In genomic region chr9:85805789-85806102, GRCh38 we compare ENCODE assay signal across 2 cellular contexts.
TF ChIP-seq lines count a peak whose summit lies in the region.
"Not testable (repeated sequence)": the region's sequence is repeated elsewhere in the genome, so short reads cannot be mapped to it uniquely, and the experiment has no call there.

No MANE protein-coding gene starts in this region.

TF ChIP-seq in H1, 55 proteins besides CTCF, POLR2A, EP300 and RAD21:
- 0 out of 2 replicates have a peak, but pooled peaks have one; percentile 40 for TF ChIP-seq PHF8 (conservative IDR thresholded peaks at IDR 0.05; ENCODE audit: low read depth, low read length)
- TF ChIP-seq KDM4A (IDR thresholded peaks at IDR 0.05; ENCODE audit: low read depth, low read length, severe bottlenecking): peak; percentile 51

TF ChIP-seq in HepG2, 621 proteins besides CTCF, POLR2A, EP300 and RAD21:
- TF ChIP-seq MAZ (IDR thresholded peaks at IDR 0.05; ENCODE audit: borderline replicate concordance, low read depth, low read length): not testable (repeated sequence)
- TF ChIP-seq MAZ (CRISPR knock-in tag; IDR thresholded peaks at IDR 0.05; ENCODE audit: low read depth) (0 out of 2 replicates have a peak, but pooled peaks have one; percentile 3), KDM2A (CRISPR knock-in tag; IDR thresholded peaks at IDR 0.05; ENCODE audit: borderline replicate concordance, low read depth) (peak; percentile 46; the same call in 1 of the 2 replicates), SAP130 (CRISPR knock-in tag; IDR thresholded peaks at IDR 0.05; ENCODE audit: low read depth) (peak; percentile 37; the same call in 1 of the 2 replicates), ZFY (CRISPR knock-in tag; IDR thresholded peaks at IDR 0.05) (peak; percentile 84), ZNF777 (CRISPR knock-in tag; IDR thresholded peaks at IDR 0.05) (peak; percentile 35; the same call in 1 of the 2 replicates), ARNT2 (CRISPR knock-in tag; IDR thresholded peaks at IDR 0.05; ENCODE audit: low read depth) (peak; percentile 51; the same call in 1 of the 2 replicates), ZNF687 (CRISPR knock-in tag; IDR thresholded peaks at IDR 0.05) (peak; percentile 63), ZFX (CRISPR knock-in tag; IDR thresholded peaks at IDR 0.05; ENCODE audit: low read depth) (peak; percentile 67; the same call in 1 of the 2 replicates), MTA1 (CRISPR knock-in tag; IDR thresholded peaks at IDR 0.05; ENCODE audit: borderline replicate concordance) (0 out of 2 replicates have a peak, but pooled peaks have one; percentile 47), UBTF (CRISPR knock-in tag; IDR thresholded peaks at IDR 0.05) (peak; percentile 78; the same call in 1 of the 2 replicates), ZNF263 (CRISPR knock-in tag; IDR thresholded peaks at IDR 0.05) (0 out of 2 replicates have a peak, but pooled peaks have one; percentile 44), RBFOX2 (IDR thresholded peaks at IDR 0.05; ENCODE audit: low read depth, low read length) (0 out of 2 replicates have a peak, but pooled peaks have one; percentile 47), KDM5B (CRISPR knock-in tag; IDR thresholded peaks at IDR 0.05; ENCODE audit: borderline replicate concordance) (peak; percentile 31; the same call in 1 of the 2 replicates), ARID4A (CRISPR knock-in tag; IDR thresholded peaks at IDR 0.05; ENCODE audit: borderline replicate concordance) (0 out of 2 replicates have a peak, but pooled peaks have one; percentile 39)
- TF ChIP-seq, protein P1, sequence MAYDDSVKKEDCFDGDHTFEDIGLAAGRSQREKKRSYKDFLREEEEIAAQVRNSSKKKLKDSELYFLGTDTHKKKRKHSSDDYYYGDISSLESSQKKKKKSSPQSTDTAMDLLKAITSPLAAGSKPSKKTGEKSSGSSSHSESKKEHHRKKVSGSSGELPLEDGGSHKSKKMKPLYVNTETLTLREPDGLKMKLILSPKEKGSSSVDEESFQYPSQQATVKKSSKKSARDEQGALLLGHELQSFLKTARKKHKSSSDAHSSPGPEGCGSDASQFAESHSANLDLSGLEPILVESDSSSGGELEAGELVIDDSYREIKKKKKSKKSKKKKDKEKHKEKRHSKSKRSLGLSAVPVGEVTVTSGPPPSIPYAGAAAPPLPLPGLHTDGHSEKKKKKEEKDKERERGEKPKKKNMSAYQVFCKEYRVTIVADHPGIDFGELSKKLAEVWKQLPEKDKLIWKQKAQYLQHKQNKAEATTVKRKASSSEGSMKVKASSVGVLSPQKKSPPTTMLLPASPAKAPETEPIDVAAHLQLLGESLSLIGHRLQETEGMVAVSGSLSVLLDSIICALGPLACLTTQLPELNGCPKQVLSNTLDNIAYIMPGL (CRISPR knock-in tag; IDR thresholded peaks at IDR 0.05; ENCODE audit: borderline replicate concordance in 1 of 2, low read depth in 1 of 2): peak in 1 of 2 experiments; percentile 67; a peak in 1 of 4 replicates
- TF ChIP-seq, protein P2, sequence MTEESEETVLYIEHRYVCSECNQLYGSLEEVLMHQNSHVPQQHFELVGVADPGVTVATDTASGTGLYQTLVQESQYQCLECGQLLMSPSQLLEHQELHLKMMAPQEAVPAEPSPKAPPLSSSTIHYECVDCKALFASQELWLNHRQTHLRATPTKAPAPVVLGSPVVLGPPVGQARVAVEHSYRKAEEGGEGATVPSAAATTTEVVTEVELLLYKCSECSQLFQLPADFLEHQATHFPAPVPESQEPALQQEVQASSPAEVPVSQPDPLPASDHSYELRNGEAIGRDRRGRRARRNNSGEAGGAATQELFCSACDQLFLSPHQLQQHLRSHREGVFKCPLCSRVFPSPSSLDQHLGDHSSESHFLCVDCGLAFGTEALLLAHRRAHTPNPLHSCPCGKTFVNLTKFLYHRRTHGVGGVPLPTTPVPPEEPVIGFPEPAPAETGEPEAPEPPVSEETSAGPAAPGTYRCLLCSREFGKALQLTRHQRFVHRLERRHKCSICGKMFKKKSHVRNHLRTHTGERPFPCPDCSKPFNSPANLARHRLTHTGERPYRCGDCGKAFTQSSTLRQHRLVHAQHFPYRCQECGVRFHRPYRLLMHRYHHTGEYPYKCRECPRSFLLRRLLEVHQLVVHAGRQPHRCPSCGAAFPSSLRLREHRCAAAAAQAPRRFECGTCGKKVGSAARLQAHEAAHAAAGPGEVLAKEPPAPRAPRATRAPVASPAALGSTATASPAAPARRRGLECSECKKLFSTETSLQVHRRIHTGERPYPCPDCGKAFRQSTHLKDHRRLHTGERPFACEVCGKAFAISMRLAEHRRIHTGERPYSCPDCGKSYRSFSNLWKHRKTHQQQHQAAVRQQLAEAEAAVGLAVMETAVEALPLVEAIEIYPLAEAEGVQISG (CRISPR knock-in tag; IDR thresholded peaks at IDR 0.05): 0 out of 2 replicates have a peak, but pooled peaks have one; percentile 29
